9 cellular contexts compared by ENCODE assay signal in the genomic region with DNA sequence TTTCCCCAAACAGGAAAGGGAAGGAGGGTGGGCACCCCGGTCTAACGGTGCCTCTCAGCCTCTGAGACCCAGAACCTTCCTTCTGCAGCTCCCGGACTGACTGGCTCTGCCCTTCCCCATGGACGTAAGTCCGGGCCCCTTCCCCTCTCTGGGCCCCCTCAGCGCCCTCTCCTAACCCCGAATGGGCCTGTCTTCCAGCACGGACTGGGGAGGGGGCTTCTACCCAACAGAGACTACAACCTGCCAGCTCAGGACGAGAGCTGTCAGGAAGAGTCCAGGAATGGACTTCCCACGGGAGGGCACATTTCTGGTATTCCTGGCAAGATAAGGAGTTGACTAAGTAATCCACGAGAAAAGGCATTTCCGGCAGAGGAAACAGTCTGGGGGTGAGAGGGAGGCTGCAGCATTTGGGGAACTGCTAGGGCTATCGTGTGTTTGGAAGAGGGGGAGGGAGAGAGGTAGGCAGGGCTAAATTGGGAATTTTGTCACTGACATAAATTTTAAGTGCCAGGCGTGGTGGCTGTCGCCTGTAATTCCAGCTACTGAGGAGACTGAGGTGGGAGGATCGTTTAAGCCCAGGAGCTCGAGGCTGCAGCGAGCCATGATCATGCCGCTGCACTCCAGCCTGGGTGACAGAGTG. TPM values are rescaled to one million over a fixed set of nuclear protein-coding genes. Genes with fewer than 3 reads are reported as not detected.
DNase-seq lines count a peak whose midpoint lies in the region; ATAC-seq and TF ChIP-seq lines count a peak whose summit lies in the region.
"Had no signal": no experiment of that assay in that cellular context is flagged by ENCODE, and none has a peak within 500 bp of the region (broad histone marks: within the 10 kb centered on the region; RNA-seq: fewer than 3 reads in every experiment).

No MANE protein-coding gene starts in this region.

- no peaks in the 10 kb centered on the region for H3K9me3 ChIP-seq in HEK293 (ENCODE audit: control insufficient read depth, insufficient read depth, low read depth, low read length)

- H3K36me3 ChIP-seq in BJ (ENCODE audit: control insufficient read depth, insufficient read depth, low read length) = peaks cover 1% of the 10 kb centered on the region; the same call in 1 of the 2 replicates
- H3K36me3 ChIP-seq in HEK293 (ENCODE audit: control insufficient read depth in 2 of 2, insufficient read depth in 1 of 2, low read length in 2 of 2) = peaks cover 0 to 11% of the 10 kb centered on the region in 2 experiments; a peak in 2 of 3 replicates

- TF ChIP-seq CTCF in BJ (IDR thresholded peaks at IDR 0.05; ENCODE audit: insufficient read depth, low read depth, low read length) (no peak), HEK293 (tag by site-specific recombination; IDR thresholded peaks at IDR 0.05) (no peak), glutamatergic neuron (IDR thresholded peaks at IDR 0.05; ENCODE audit: partially characterized antibody, unreplicated experiment) (no peak), retinal pigment epithelial cell (conservative IDR thresholded peaks at IDR 0.05; ENCODE audit: low read depth, low read length) (no peak)

- ATAC-seq in GM21526 (IDR thresholded peaks at IDR 0.05; ENCODE audit: low FRiP score, unreplicated experiment) = no peak
- ATAC-seq in GM18873 (IDR thresholded peaks at IDR 0.05; ENCODE audit: low FRiP score, unreplicated experiment) = no peak
- ATAC-seq in HG03025 (IDR thresholded peaks at IDR 0.05; ENCODE audit: low FRiP score, unreplicated experiment) = no peak

- CTCF ChIA-PET in BJ (lab: Yijun Ruan, JAX) = interaction anchor here (0.7 to 5.9 kb wide), 4 partner anchors 9 to 38 kb away, joined by 3 to 29 read pairs (median 12); partner anchors contain the start of genes TBX6 and TLCD3B
- CTCF ChIA-PET in HEK293 (lab: Yijun Ruan, JAX) = interaction anchor here (0.5 to 2.9 kb wide), 4 partner anchors 13 to 1492 kb away, joined by 3 to 25 read pairs (median 4); partner anchors contain the start of gene ALDOA

- peak overlapping the region; percentile 65 for H3K27ac ChIP-seq in HEK293 (ENCODE audit: extremely low read depth, low read depth, low read length)

- peaks cover 5% of the 10 kb centered on the region for H3K9me3 Mint-ChIP-seq in glutamatergic neuron (ENCODE audit: unreplicated experiment)

- peak overlapping the region; percentile 89 for H3K4me3 ChIP-seq in BJ (ENCODE audit: low read depth, low read length)
- peak overlapping the region; percentile 63 for H3K4me3 ChIP-seq in HEK293 (ENCODE audit: low read depth, low read length)
- peak overlapping the region; percentile 66 for H3K4me3 ChIP-seq in retinal pigment epithelial cell (ENCODE audit: low read length)

- H3K4me3 Mint-ChIP-seq in glutamatergic neuron (ENCODE audit: unreplicated experiment) = peak overlapping the region; percentile 79

- peaks cover 2% of the 10 kb centered on the region for H3K4me1 Mint-ChIP-seq in glutamatergic neuron (ENCODE audit: low read depth, unreplicated experiment)

- H3K4me1 ChIP-seq in HEK293 (ENCODE audit: control insufficient read depth, insufficient read depth, low read length) = peaks cover 3% of the 10 kb centered on the region; the same call in 1 of the 2 replicates

- H3K27me3 ChIP-seq in BJ (ENCODE audit: control insufficient read depth, insufficient read depth, low read length) = no peaks in the 10 kb centered on the region

- H3K36me3 Mint-ChIP-seq in glutamatergic neuron (ENCODE audit: unreplicated experiment) = no peaks in the 10 kb centered on the region

- DNase-seq in BJ (ENCODE audit: low read depth) (no peak), UCSD-AML1 (lab: John Stamatoyannopoulos, UW; ENCODE audit: unreplicated experiment) (peak; percentile 41), glutamatergic neuron (no peak), retinal pigment epithelial cell (ENCODE audit: low read depth) (no peak)

- H3K27me3 Mint-ChIP-seq in glutamatergic neuron (ENCODE audit: unreplicated experiment) = peaks cover 12% of the 10 kb centered on the region

- H3K27ac Mint-ChIP-seq in glutamatergic neuron (ENCODE audit: unreplicated experiment) = no peak overlapping the region

- POLR2A ChIA-PET in BJ (lab: Charles Lee) = interaction anchor here (1.5 kb wide), 1 partner anchor 12 kb away, joined by 11 read pairs; the partner anchor contains the start of gene ALDOA
- POLR2A ChIA-PET in HEK293 (lab: Yijun Ruan, JAX) = interaction anchor here (0.7 to 6.5 kb wide), 10 partner anchors 8 to 605 kb away, joined by 3 to 66 read pairs (median 4); partner anchors contain the start of genes ALDOA, CORO1A, FBRS and PPP4C

TF ChIP-seq in HEK293, 187 proteins besides CTCF, POLR2A, EP300 and RAD21 (continues in another document):
- TF ChIP-seq PRDM1 (tag by site-specific recombination; IDR thresholded peaks at IDR 0.05) (no peak), MEIS1 (CRISPR knock-in tag; IDR thresholded peaks at IDR 0.05; ENCODE audit: borderline replicate concordance) (0 out of 2 replicates have a peak, but pooled peaks have one; percentile 51), ZSCAN16 (tag by site-specific recombination; IDR thresholded peaks at IDR 0.05) (no peak), ZNF664 (tag by site-specific recombination; IDR thresholded peaks at IDR 0.05) (0 out of 2 replicates have a peak, but pooled peaks have one; percentile 70), ZNF571 (tag by site-specific recombination; IDR thresholded peaks at IDR 0.05) (no peak), ZEB2 (tag by site-specific recombination; IDR thresholded peaks at IDR 0.05) (peak; percentile 13; the same call in 1 of the 2 replicates), ZBTB17 (tag by site-specific recombination; IDR thresholded peaks at IDR 0.05) (peak; percentile 92), KLF8 (tag by site-specific recombination; IDR thresholded peaks at IDR 0.05) (peak; percentile 40), ZNF629 (tag by site-specific recombination; IDR thresholded peaks at IDR 0.05) (peak; percentile 21), ZNF362 (tag by site-specific recombination; IDR thresholded peaks at IDR 0.05) (no peak), IKZF3 (tag by site-specific recombination; IDR thresholded peaks at IDR 0.05) (peak; percentile 81), ZBTB10 (tag by site-specific recombination; IDR thresholded peaks at IDR 0.05) (no peak), ZNF600 (tag by site-specific recombination; IDR thresholded peaks at IDR 0.05) (peak; percentile 65), WT1 (tag by site-specific recombination; IDR thresholded peaks at IDR 0.05) (peak; percentile 34), KLF1 (tag by site-specific recombination; IDR thresholded peaks at IDR 0.05) (peak; percentile 33; the same call in 1 of the 2 replicates), ZBTB20 (tag by site-specific recombination; IDR thresholded peaks at IDR 0.05) (peak; percentile 93)
- TF ChIP-seq, protein P1, sequence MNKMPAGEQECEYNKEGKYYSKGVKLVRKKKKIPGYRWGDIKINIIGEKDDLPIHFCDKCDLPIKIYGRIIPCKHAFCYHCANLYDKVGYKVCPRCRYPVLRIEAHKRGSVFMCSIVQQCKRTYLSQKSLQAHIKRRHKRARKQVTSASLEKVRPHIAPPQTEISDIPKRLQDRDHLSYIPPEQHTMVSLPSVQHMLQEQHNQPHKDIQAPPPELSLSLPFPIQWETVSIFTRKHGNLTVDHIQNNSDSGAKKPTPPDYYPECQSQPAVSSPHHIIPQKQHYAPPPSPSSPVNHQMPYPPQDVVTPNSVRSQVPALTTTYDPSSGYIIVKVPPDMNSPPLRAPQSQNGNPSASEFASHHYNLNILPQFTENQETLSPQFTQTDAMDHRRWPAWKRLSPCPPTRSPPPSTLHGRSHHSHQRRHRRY (tag by site-specific recombination; IDR thresholded peaks at IDR 0.05) = no peak

RNA-seq across cellular contexts. Expression of gene ALDOA, which starts 12.1 kb away (rescaled TPM):
- polyA plus RNA-seq in BJ (2011; rRNA removed) = 754 and 1,788 TPM in 2 replicates
- 1,262 and 1,289 TPM in 2 replicates for polyA minus RNA-seq in BJ (2011; rRNA and poly(A)+ RNA removed)
- total RNA-seq in glutamatergic neuron (ENCODE audit: unreplicated experiment) = 437 TPM

RNA-seq across cellular contexts. Expression of gene PPP4C, which starts 22.3 kb away (rescaled TPM):
- polyA plus RNA-seq in BJ (2011; rRNA removed) = 143 and 209 TPM in 2 replicates
- polyA minus RNA-seq in BJ (2011; rRNA and poly(A)+ RNA removed) = 281 and 476 TPM in 2 replicates
- total RNA-seq in glutamatergic neuron (ENCODE audit: unreplicated experiment) = 124 TPM

RNA-seq across cellular contexts. Expression of gene TLCD3B, which starts 22.4 kb away (rescaled TPM):
- 0.06 and 0.13 TPM in 2 replicates for polyA plus RNA-seq in BJ (2011; rRNA removed)
- polyA minus RNA-seq in BJ (2011; rRNA and poly(A)+ RNA removed) = not detected in 2 replicates
- 253 TPM for total RNA-seq in glutamatergic neuron (ENCODE audit: unreplicated experiment)

RNA-seq across cellular contexts. Expression of gene C16orf92, which starts 30.5 kb away (rescaled TPM):
- not detected in 2 replicates for polyA plus RNA-seq in BJ (2011; rRNA removed)
- not detected in 2 replicates for polyA minus RNA-seq in BJ (2011; rRNA and poly(A)+ RNA removed)
- not detected for total RNA-seq in glutamatergic neuron (ENCODE audit: unreplicated experiment)
- total RNA-seq: HT1080 had no signal

RNA-seq across cellular contexts. Expression of gene TBX6, which starts 38.2 kb away (rescaled TPM):
- 0.04 TPM in 2 replicates for polyA plus RNA-seq in BJ (2011; rRNA removed)
- polyA minus RNA-seq in BJ (2011; rRNA and poly(A)+ RNA removed) = 0.14 TPM in 1 of 2 replicates, not detected in the other
- total RNA-seq in glutamatergic neuron (ENCODE audit: unreplicated experiment) = 0.86 TPM
